In the genomic region with DNA sequence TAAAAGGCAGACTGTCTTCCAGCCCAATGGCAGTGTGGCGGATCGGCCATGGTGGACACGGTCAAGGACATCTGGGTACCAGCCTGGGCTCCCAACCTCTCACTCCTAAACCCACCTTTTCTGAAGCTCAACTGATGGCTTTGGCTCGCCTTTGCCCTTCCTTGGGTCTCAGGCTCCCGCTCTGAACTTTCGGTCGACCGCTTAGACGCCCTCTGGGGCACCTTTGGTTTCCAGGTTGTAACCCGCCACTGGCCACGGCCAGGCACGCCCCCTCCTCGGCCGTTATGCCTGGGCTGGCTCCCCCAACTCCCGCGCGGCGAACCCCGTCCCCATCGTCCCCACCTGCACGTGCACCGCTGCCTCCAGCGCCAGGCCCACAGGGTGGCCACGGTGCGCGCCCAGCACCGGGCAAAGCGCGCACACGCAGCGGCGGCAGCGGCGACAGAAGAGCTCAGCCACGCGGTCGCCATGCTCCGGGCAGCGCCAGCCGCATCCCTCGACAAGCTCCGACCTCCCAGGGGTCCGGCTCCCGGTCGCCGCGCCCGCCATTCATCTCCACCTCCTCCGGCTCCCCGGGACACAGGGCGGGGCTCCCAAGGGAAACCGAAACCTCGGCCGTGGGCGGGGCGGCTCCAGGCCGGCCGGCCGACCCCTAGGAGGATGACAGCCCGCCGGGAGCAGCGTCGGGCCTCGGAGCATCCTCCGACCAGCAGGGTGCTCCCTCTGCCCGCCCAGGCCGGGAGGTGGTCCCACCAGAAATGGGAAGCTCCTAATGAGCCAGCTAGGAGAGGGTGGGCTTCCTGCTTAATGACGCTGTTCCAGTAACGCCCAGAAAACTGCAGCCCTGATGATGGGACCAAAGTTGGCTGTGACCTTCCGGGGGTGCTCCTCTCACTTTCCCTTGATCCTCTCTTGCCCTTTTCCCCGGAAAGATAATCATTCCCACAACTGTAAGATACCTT, we compare ENCODE assay signal across 8 cellular contexts. TPM values are rescaled to one million over a fixed set of nuclear protein-coding genes. Genes with fewer than 3 reads are reported as not detected.
DNase-seq lines count a peak whose midpoint lies in the region; ATAC-seq, FAIRE-seq and TF ChIP-seq lines count a peak whose summit lies in the region.

A gene with protein sequence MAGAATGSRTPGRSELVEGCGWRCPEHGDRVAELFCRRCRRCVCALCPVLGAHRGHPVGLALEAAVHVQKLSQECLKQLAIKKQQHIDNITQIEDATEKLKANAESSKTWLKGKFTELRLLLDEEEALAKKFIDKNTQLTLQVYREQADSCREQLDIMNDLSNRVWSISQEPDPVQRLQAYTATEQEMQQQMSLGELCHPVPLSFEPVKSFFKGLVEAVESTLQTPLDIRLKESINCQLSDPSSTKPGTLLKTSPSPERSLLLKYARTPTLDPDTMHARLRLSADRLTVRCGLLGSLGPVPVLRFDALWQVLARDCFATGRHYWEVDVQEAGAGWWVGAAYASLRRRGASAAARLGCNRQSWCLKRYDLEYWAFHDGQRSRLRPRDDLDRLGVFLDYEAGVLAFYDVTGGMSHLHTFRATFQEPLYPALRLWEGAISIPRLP (minus strand): TSS at position 583 of the 962 bp plus-strand sequence. CDS start 34 bp downstream, at position 549.

- H3K27me3 Mint-ChIP-seq in CD14-positive monocyte (ENCODE audit: low read depth in 3 of 3), result no peaks in the 10 kb centered on the region

- peak; percentile 66 for ATAC-seq in GM19324 (IDR thresholded peaks at IDR 0.05; ENCODE audit: low FRiP score, unreplicated experiment)
- peak; percentile 41 for ATAC-seq in HG03521 (IDR thresholded peaks at IDR 0.05; ENCODE audit: unreplicated experiment)

- H3K4me1 Mint-ChIP-seq in CD14-positive monocyte, result peaks cover 54% of the 10 kb centered on the region

- TF ChIP-seq CTCF in CD14-positive monocyte (IDR thresholded peaks at IDR 0.05), result no peak

- intact Hi-C loops in CD14-positive monocyte (cut with micrococcal nuclease), result loop anchor here in 1 of 2 donors (10.0 kb wide), 1 partner anchor 136 kb away; a partner anchor contains a TSS

- peak within 1 kb of the TSS; percentile 94 to 98 (median 96) for H3K27ac Mint-ChIP-seq in CD14-positive monocyte

- no peak for FAIRE-seq in RCC 7860 (lab: Jason Lieb, UNC)

- H3K9me3 Mint-ChIP-seq in CD14-positive monocyte, result peaks cover 0 to 3% (median 0%) of the 10 kb centered on the region in 7 donors

- DNase-seq in CD14-positive monocyte (ENCODE audit: low spot score), result no peak
- DNase-seq in RCC 7860 (ENCODE audit: low spot score), result peak; percentile 46
- peak; percentile 36 for DNase-seq in activated effector memory CD4-positive, alpha-beta T cell treated with Interleukin-2 at 50 U/mL for 16 hours
- DNase-seq in foreskin melanocyte, result peak; percentile 73
- DNase-seq in occipital lobe (lab: John Stamatoyannopoulos, UW), result peak; percentile 13
- peak; percentile 72 for DNase-seq in ureter (ENCODE audit: low spot score)

- peaks cover 6 to 22% of the 10 kb centered on the region in 2 donors for H3K36me3 Mint-ChIP-seq in CD14-positive monocyte

- peak within 1 kb of the TSS; percentile 86 to 93 for H3K4me3 Mint-ChIP-seq in CD14-positive monocyte

RNA-seq across cellular contexts. Expression of the gene that starts here (rescaled TPM):
- polyA plus RNA-seq in CD14-positive monocyte, result 10 to 100 TPM; 23.0 to 28.5 TPM
- total RNA-seq in occipital lobe, result 2.2 TPM
- total RNA-seq in ureter, result 66.9 TPM

Comparison
In these comparisons a context has a peak if more than half of its experiments do, and no peak if none do; other contexts are left out.
1. RNA of the gene that starts here (total RNA-seq): 66.9 TPM in ureter (single experiment); 2.2 TPM in occipital lobe (single experiment); every median in the first group is over 10 times any median in the second.